ENCODE assay signal across 18 cellular contexts in the genomic region with DNA sequence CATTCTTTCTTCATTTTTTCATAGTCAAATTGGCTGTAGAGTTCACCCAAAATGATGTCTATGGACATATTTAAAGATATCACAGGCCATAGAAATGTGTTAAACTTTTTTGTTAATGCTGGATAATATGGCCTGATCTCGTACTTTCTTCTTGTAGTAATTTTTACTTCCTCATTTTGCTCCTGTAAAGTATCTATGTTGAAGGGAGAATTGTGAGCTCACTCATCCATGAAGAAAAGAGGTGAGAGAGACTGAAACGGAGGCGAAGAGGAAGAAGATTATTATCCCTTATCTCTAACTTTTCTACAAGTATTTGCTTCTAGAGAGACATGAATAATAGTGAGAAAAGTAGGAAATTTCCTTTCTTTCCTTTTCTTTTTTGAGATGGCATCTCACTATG.
A peak's percentile ranks its signal among the peaks of the same experiment; 100 is the strongest.
DNase-seq lines count a peak whose midpoint lies in the region; ATAC-seq lines count a peak whose summit lies in the region.
"Had no signal": no experiment of that assay in that cellular context is flagged by ENCODE, and none has a peak within 500 bp of the region (broad histone marks: within the 10 kb centered on the region; RNA-seq: fewer than 3 reads in every experiment).

No MANE protein-coding gene starts in this region.

- H3K27ac ChIP-seq in SJSA1: peak overlapping the region; percentile 25
- H3K27ac ChIP-seq: suprapubic skin had no signal

- H3K27me3 ChIP-seq in SJSA1 (replicated peaks): no peaks in the 10 kb centered on the region
- H3K27me3 ChIP-seq: suprapubic skin had no signal

- no peaks in the 10 kb centered on the region for H3K36me3 ChIP-seq in SJSA1
- H3K36me3 ChIP-seq: suprapubic skin had no signal

- H3K9me3 Mint-ChIP-seq in stimulated activated naive B cell treated with anti-CD40 and anti-IgM and Interleukin-4, amounts not matched to agents 10 μg/mL and 1 μg/mL and 100 μg/mL, for 72 hours: peaks cover 0 to 1% of the 10 kb centered on the region in 2 donors
- H3K9me3 Mint-ChIP-seq: CD8-positive, alpha-beta T cell had no signal

- no peak for DNase-seq in SJSA1 (ENCODE audit: low read depth in 1 of 2, low spot score in 2 of 2)
- DNase-seq in stimulated activated naive B cell treated with anti-CD40 and anti-IgM and Interleukin-4, amounts not matched to agents 10 μg/mL and 1 μg/mL and 100 μg/mL, for 72 hours: no peak
- DNase-seq in D341Med (ENCODE audit: low spot score): no peak
- no peak for DNase-seq in hepatic stellate cell (ENCODE audit: low spot score)
- no peak for DNase-seq in DMS 273 treated with DMSO at 0.1 percent for 48 hours (lab: John Stamatoyannopoulos, UW)
- DNase-seq: activated CD4-positive, CD25-positive, alpha-beta regulatory T cell; activated CD8-positive, alpha-beta memory T cell treated with anti-CD3 and anti-CD28 coated beads, Interleukin-2, amount 10 ng/mL, durations not matched to agents 7 days and 5 days; activated naive CD4-positive, alpha-beta T cell; CD8-positive, alpha-beta T cell; hypothalamus; NCI-H2107; NK-92 treated with Interleukin-12 subunit alpha and Interleukin-12 subunit beta, amount 100 ng/mL, for 24 hours; SK-N-SH; stimulated activated CD4-positive, alpha-beta T cell treated with anti-CD3 and anti-CD28 coated beads, Interleukin-15, amount 100 ng/mL, for 24 hours had no signal

- H3K9me3 ChIP-seq in SJSA1 (replicated peaks): no peaks in the 10 kb centered on the region
- H3K9me3 ChIP-seq: SK-N-SH, suprapubic skin had no signal

- ATAC-seq in GM18502 (IDR thresholded peaks at IDR 0.05; ENCODE audit: poor library complexity, unreplicated experiment) (peak; percentile 68), HG03175 (IDR thresholded peaks at IDR 0.05; ENCODE audit: unreplicated experiment) (peak; percentile 66)
- peak; percentile 71 to 77 for ATAC-seq in stimulated activated naive B cell treated with anti-CD40 and anti-IgM and Interleukin-4, amounts not matched to agents 10 μg/mL and 1 μg/mL and 100 μg/mL, for 72 hours (replicated peaks)
- ATAC-seq: activated CD8-positive, alpha-beta memory T cell treated with anti-CD3 and anti-CD28 coated beads, Interleukin-2, amount 10 ng/mL, durations not matched to agents 7 days and 5 days; CD8-positive, alpha-beta T cell had no signal

- H3K4me1 Mint-ChIP-seq in stimulated activated naive B cell treated with anti-CD40 and anti-IgM and Interleukin-4, amounts not matched to agents 10 μg/mL and 1 μg/mL and 100 μg/mL, for 72 hours: peaks cover 16 to 38% of the 10 kb centered on the region in 2 donors
- H3K4me1 Mint-ChIP-seq: activated CD8-positive, alpha-beta memory T cell treated with anti-CD3 and anti-CD28 coated beads, Interleukin-2, amount 10 ng/mL, durations not matched to agents 7 days and 5 days had no signal

- no peak overlapping the region for H3K4me3 ChIP-seq in SJSA1
- H3K4me3 ChIP-seq: suprapubic skin had no signal

- peaks cover 26% of the 10 kb centered on the region for H3K4me1 ChIP-seq in SJSA1 (replicated peaks)

- H3K4me3 Mint-ChIP-seq in stimulated activated naive B cell treated with anti-CD40 and anti-IgM and Interleukin-4, amounts not matched to agents 10 μg/mL and 1 μg/mL and 100 μg/mL, for 72 hours: peak overlapping the region in 1 of 2 donors; percentile 52
- H3K4me3 Mint-ChIP-seq: activated CD8-positive, alpha-beta memory T cell treated with anti-CD3 and anti-CD28 coated beads, Interleukin-2, amount 10 ng/mL, durations not matched to agents 7 days and 5 days; brain had no signal

- no peaks in the 10 kb centered on the region for H3K27me3 Mint-ChIP-seq in stimulated activated naive B cell treated with anti-CD40 and anti-IgM and Interleukin-4, amounts not matched to agents 10 μg/mL and 1 μg/mL and 100 μg/mL, for 72 hours
- H3K27me3 Mint-ChIP-seq: activated CD8-positive, alpha-beta memory T cell treated with anti-CD3 and anti-CD28 coated beads, Interleukin-2, amount 10 ng/mL, durations not matched to agents 7 days and 5 days had no signal

- H3K27ac Mint-ChIP-seq in stimulated activated naive B cell treated with anti-CD40 and anti-IgM and Interleukin-4, amounts not matched to agents 10 μg/mL and 1 μg/mL and 100 μg/mL, for 72 hours: no peak overlapping the region
- H3K27ac Mint-ChIP-seq: activated CD8-positive, alpha-beta memory T cell treated with anti-CD3 and anti-CD28 coated beads, Interleukin-2, amount 10 ng/mL, durations not matched to agents 7 days and 5 days had no signal

- H3K36me3 Mint-ChIP-seq in stimulated activated naive B cell treated with anti-CD40 and anti-IgM and Interleukin-4, amounts not matched to agents 10 μg/mL and 1 μg/mL and 100 μg/mL, for 72 hours: no peaks in the 10 kb centered on the region
- H3K36me3 Mint-ChIP-seq: activated CD8-positive, alpha-beta memory T cell treated with anti-CD3 and anti-CD28 coated beads, Interleukin-2, amount 10 ng/mL, durations not matched to agents 7 days and 5 days; brain; CD8-positive, alpha-beta T cell had no signal
